In the genomic region with DNA sequence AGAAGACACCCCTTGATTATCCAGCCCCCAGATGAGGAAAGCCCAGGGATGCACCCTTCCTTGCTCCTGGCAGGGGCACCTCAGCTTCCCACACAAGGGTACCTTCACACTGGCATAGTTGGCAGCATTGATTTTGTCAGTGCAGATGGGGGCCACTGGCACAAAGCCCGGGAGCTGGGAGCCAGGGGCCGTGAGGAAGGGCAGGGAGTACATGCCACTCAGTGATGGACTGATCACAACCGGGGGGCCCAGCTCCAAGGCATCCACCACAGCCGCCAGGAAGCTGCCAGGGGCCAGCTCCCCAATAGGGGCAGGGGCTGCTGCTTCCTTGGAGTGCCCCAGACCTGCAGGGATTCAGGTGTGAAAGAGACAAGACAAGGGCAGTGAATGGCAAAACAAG, we compare ENCODE assay signal across 18 cellular contexts. TPM values are rescaled to one million over a fixed set of nuclear protein-coding genes. Genes with fewer than 3 reads are reported as not detected.
"Had no signal": no experiment of that assay in that cellular context is flagged by ENCODE, and none has a peak within 500 bp of the region (broad histone marks: within the 10 kb centered on the region; RNA-seq: fewer than 3 reads in every experiment).

No MANE protein-coding gene starts in this region.

- H3K27ac Mint-ChIP-seq: activated T-helper 17 cell treated with anti-CD3 and anti-CD28 coated beads, Interleukin-2, amount 50 U/mL, for 72 hours had no signal

- ATAC-seq: activated CD4-positive, CD25-positive, alpha-beta regulatory T cell treated with anti-CD3 and anti-CD28 coated beads, Interleukin-2, amount 50 U/mL, for 24 hours; activated T-helper 17 cell treated with anti-CD3 and anti-CD28 coated beads, Interleukin-2, amount 50 U/mL, for 72 hours; effector memory CD8-positive, alpha-beta T cell; stimulated activated naive CD8-positive, alpha-beta T cell treated with anti-CD3 and anti-CD28 coated beads, Interleukin-15, Interleukin-2, amounts not matched to agents 100 U/mL and 50 U/mL, for 24 hours had no signal

- H3K4me3 Mint-ChIP-seq: activated T-helper 17 cell treated with anti-CD3 and anti-CD28 coated beads, Interleukin-2, amount 50 U/mL, for 72 hours; effector memory CD8-positive, alpha-beta T cell; T-helper 2 cell treated with Interferon-gamma antibody and Interleukin-4, amounts not matched to agents 5 μg/mL and 100 μg/mL, for 36 hours had no signal

- H3K36me3 ChIP-seq: suprapubic skin had no signal

- H3K4me3 ChIP-seq: suprapubic skin had no signal

- H3K9me3 Mint-ChIP-seq: activated T-helper 17 cell treated with anti-CD3 and anti-CD28 coated beads, Interleukin-2, amount 50 U/mL, for 72 hours; effector memory CD8-positive, alpha-beta T cell; naive B cell; T-helper 2 cell treated with Interferon-gamma antibody and Interleukin-4, amounts not matched to agents 5 μg/mL and 100 μg/mL, for 36 hours had no signal

- DNase-seq: activated naive CD4-positive, alpha-beta T cell treated with Interleukin-2 at 50 U/mL for 16 hours; anterior cingulate cortex; effector memory CD8-positive, alpha-beta T cell; islet precursor cell; mammary epithelial cell; naive B cell; small intestine; stimulated activated CD4-positive, alpha-beta T cell treated with anti-CD3 and anti-CD28 coated beads, Interleukin-4, amount 100 ng/mL, for 24 hours; stimulated activated CD8-positive, alpha-beta memory T cell treated with anti-CD3 and anti-CD28 coated beads, Interleukin-4, amount 100 ng/mL, for 48 hours; stimulated activated naive CD8-positive, alpha-beta T cell treated with anti-CD3 and anti-CD28 coated beads, Interleukin-15, Interleukin-2, amounts not matched to agents 100 U/mL and 50 U/mL, for 24 hours; SW 1271; trophoblast cell had no signal

- H3K27me3 Mint-ChIP-seq: activated T-helper 17 cell treated with anti-CD3 and anti-CD28 coated beads, Interleukin-2, amount 50 U/mL, for 72 hours had no signal

- H3K9me3 ChIP-seq: suprapubic skin had no signal

- H3K27ac ChIP-seq: suprapubic skin had no signal

- H3K27me3 ChIP-seq: suprapubic skin had no signal

- H3K36me3 Mint-ChIP-seq: naive B cell had no signal

RNA-seq across cellular contexts. Expression of a gene that starts 14.7 kb away (rescaled TPM):
- total RNA-seq: activated CD8-positive, alpha-beta memory T cell treated with anti-CD3 and anti-CD28 coated beads for 36 hours; activated T-helper 17 cell treated with anti-CD3 and anti-CD28 coated beads, Interleukin-2, amount 50 U/mL, for 72 hours; epithelial cell of proximal tubule; suprapubic skin had no signal
- polyA plus RNA-seq: mammary epithelial cell had no signal
